Comparison of ENCODE assay signal across 10 cellular contexts in the genomic region with DNA sequence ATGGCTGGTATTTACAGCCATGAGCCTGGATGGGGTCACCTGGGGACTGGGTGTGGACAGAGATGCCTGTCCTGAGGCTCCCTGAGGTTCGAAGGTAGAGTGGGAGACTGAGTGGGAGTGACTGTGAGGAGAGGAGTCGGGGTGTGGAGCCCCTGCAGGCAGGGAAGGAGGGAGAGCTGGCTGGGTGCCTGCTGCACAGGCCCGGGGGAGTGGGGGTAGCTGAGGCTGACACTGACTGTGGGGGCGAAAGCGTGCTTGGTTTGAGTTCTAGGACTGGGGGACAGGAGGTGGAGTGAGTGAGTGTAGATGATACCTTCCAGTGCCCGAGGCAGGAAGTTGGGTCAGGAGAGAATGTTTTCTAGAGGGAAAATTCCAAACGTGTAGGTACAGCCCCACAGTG. TPM values are rescaled to one million over a fixed set of nuclear protein-coding genes. Genes with fewer than 3 reads are reported as not detected.
DNase-seq lines count a peak whose midpoint lies in the region; ATAC-seq and TF ChIP-seq lines count a peak whose summit lies in the region.
"Had no signal": no experiment of that assay in that cellular context is flagged by ENCODE, and none has a peak within 500 bp of the region (broad histone marks: within the 10 kb centered on the region; RNA-seq: fewer than 3 reads in every experiment).

No MANE protein-coding gene starts in this region.

- BruUV-seq in MCF 10A (replicated peaks; lab: Mats Ljungman, UMichigan) (no TSS peak), Calu3 (replicated peaks; lab: Mats Ljungman, UMichigan) (no TSS peak)

- peaks cover 12 to 61% (median 48%) of the 10 kb centered on the region in 10 experiments for H3K4me1 ChIP-seq in BLaER1 treated with 17β-estradiol and CSF1 and Interleukin-3, amounts not matched to agents 10 nM and 100 nM
- no peaks in the 10 kb centered on the region for H3K4me1 ChIP-seq in HEK293 (ENCODE audit: control insufficient read depth, insufficient read depth, low read length)
- H3K4me1 ChIP-seq in mesenchymal stem cell (ENCODE audit: control insufficient read depth, insufficient read depth, low read depth, low read length): peaks cover 47% of the 10 kb centered on the region

- no peak for ATAC-seq in GM21786 (IDR thresholded peaks at IDR 0.05; ENCODE audit: unreplicated experiment)

- H2BK5ac ChIP-seq in mesenchymal stem cell (ENCODE audit: low read depth, low read length, poor library complexity, severe bottlenecking): no peak overlapping the region

- no peaks in the 10 kb centered on the region for H3K27me3 Mint-ChIP-seq in MCF 10A (ENCODE audit: insufficient read depth, unreplicated experiment)
- no peaks in the 10 kb centered on the region for H3K27me3 Mint-ChIP-seq in Calu3 (ENCODE audit: unreplicated experiment)
- H3K27me3 Mint-ChIP-seq: CD4-positive, CD25-positive, alpha-beta regulatory T cell had no signal

- H3K9ac ChIP-seq in BLaER1 treated with 17β-estradiol and CSF1 and Interleukin-3, amounts not matched to agents 10 nM and 100 nM: peak overlapping the region in 10 of 11 experiments; percentile 5 to 62 (median 32); a peak in 15 of 22 replicates
- H3K9ac ChIP-seq in mesenchymal stem cell (ENCODE audit: low read length): peak overlapping the region; percentile 17

- no peak overlapping the region for H3K23ac ChIP-seq in mesenchymal stem cell (ENCODE audit: low read length in 2 of 2)

- peaks cover 20 to 80% (median 34%) of the 10 kb centered on the region in 11 experiments for H3K36me3 ChIP-seq in BLaER1 treated with 17β-estradiol and CSF1 and Interleukin-3, amounts not matched to agents 10 nM and 100 nM
- H3K36me3 ChIP-seq in HEK293 (ENCODE audit: control insufficient read depth in 2 of 2, insufficient read depth in 1 of 2, low read length in 2 of 2) (peaks cover 0 to 17% of the 10 kb centered on the region in 2 experiments; a peak in 2 of 3 replicates), mesenchymal stem cell (ENCODE audit: control insufficient read depth in 1 of 2, insufficient read depth in 2 of 2, low read depth in 1 of 2, low read length in 2 of 2) (peaks cover 17 to 56% of the 10 kb centered on the region in 2 experiments)

- H2BK12ac ChIP-seq in mesenchymal stem cell (ENCODE audit: low read length in 2 of 2): no peak overlapping the region

- TF ChIP-seq CTCF in HEK293 (tag by site-specific recombination; IDR thresholded peaks at IDR 0.05) (no peak), MCF 10A (IDR thresholded peaks at IDR 0.05; ENCODE audit: unreplicated experiment) (no peak), Calu3 (IDR thresholded peaks at IDR 0.05; ENCODE audit: unreplicated experiment) (no peak)

- H4K91ac ChIP-seq in mesenchymal stem cell (ENCODE audit: low read length): no peak overlapping the region

- H3K9me3 Mint-ChIP-seq in MCF 10A (ENCODE audit: unreplicated experiment): no peaks in the 10 kb centered on the region
- no peaks in the 10 kb centered on the region for H3K9me3 Mint-ChIP-seq in Calu3 (ENCODE audit: low read depth, unreplicated experiment)
- H3K9me3 Mint-ChIP-seq: CD4-positive, CD25-positive, alpha-beta regulatory T cell had no signal

- intact Hi-C loops in MCF 10A (cut with micrococcal nuclease): no loop called here
- intact Hi-C loops in Calu3 (cut with micrococcal nuclease; ENCODE audit: unreplicated experiment): loop anchor here (2.0 kb wide), 1 partner anchor 42 kb away; no protein-coding TSS in a partner anchor

- peaks cover 24% of the 10 kb centered on the region for H3K79me1 ChIP-seq in mesenchymal stem cell (replicated peaks; ENCODE audit: low read length, poor library complexity, severe bottlenecking)

- peak overlapping the region; percentile 4 for H3K4me3 Mint-ChIP-seq in MCF 10A (ENCODE audit: unreplicated experiment)
- no peak overlapping the region for H3K4me3 Mint-ChIP-seq in Calu3 (ENCODE audit: low read depth, unreplicated experiment)

- POLR2A ChIA-PET in HEK293 (lab: Yijun Ruan, JAX): interaction anchor here (0.9 to 1.0 kb wide), 2 partner anchors 40 to 47 kb away, joined by 3 read pairs; no protein-coding TSS in a partner anchor
- POLR2A ChIA-PET in MCF 10A (lab: Yijun Ruan, JAX): no interaction called here

- in situ Hi-C loops in G401 (cut with HindIII; ENCODE audit: low sequenced_read_pairs): no loop called here

- H4K20me1 ChIP-seq in BLaER1 treated with 17β-estradiol and CSF1 and Interleukin-3, amounts not matched to agents 10 nM and 100 nM: peaks cover 63 to 95% (median 90%) of the 10 kb centered on the region in 11 experiments

- H3K4ac ChIP-seq in mesenchymal stem cell (ENCODE audit: low read depth in 1 of 2, low read length in 2 of 2): no peak overlapping the region

- DNase-seq in MCF 10A (ENCODE audit: unreplicated experiment) (no peak), mesenchymal stem cell (no peak), OCI-M2 (lab: John Stamatoyannopoulos, UW; ENCODE audit: unreplicated experiment) (no peak), Calu3 (no peak), G401 (ENCODE audit: low spot score) (no peak)
- DNase-seq: SIG-M5 had no signal

- H2AK5ac ChIP-seq in mesenchymal stem cell (ENCODE audit: low read length, severe bottlenecking): no peak overlapping the region

- peak overlapping the region; percentile 21 to 49 (median 39); a peak in 18 of 22 replicates for H3K4me2 ChIP-seq in BLaER1 treated with 17β-estradiol and CSF1 and Interleukin-3, amounts not matched to agents 10 nM and 100 nM
- no peak overlapping the region for H3K4me2 ChIP-seq in mesenchymal stem cell (ENCODE audit: low read length, poor library complexity, severe bottlenecking)

- H3K18ac ChIP-seq in mesenchymal stem cell (ENCODE audit: low read depth in 1 of 2, low read length in 2 of 2): peak overlapping the region in 1 of 2 experiments; percentile 1

- CTCF ChIA-PET in HEK293 (lab: Yijun Ruan, JAX) (interaction anchor here (0.7 to 4.8 kb wide), 7 partner anchors 12 to 68 kb away, joined by 3 to 87 read pairs (median 4); partner anchors contain the start of gene MARCHF2), MCF 10A (lab: Yijun Ruan, JAX) (interaction anchor here (0.6 to 3.7 kb wide), 8 partner anchors 15 to 93 kb away, joined by 3 to 64 read pairs (median 4); partner anchors contain the start of gene ANGPTL4), Calu3 (lab: Charles Lee) (interaction anchor here (1.3 kb wide), 1 partner anchor 42 kb away, joined by 3 read pairs; no protein-coding TSS in a partner anchor)

- H3K27ac Mint-ChIP-seq in MCF 10A (ENCODE audit: low read depth, unreplicated experiment) (peak overlapping the region; percentile 81), Calu3 (ENCODE audit: unreplicated experiment) (no peak overlapping the region)

- no peaks in the 10 kb centered on the region for H3K27me3 ChIP-seq in BLaER1 treated with 17β-estradiol and CSF1 and Interleukin-3, amounts not matched to agents 10 nM and 100 nM
- no peaks in the 10 kb centered on the region for H3K27me3 ChIP-seq in mesenchymal stem cell (ENCODE audit: control insufficient read depth in 1 of 2, insufficient read depth in 1 of 2, low read length in 2 of 2)

- H3K27ac ChIP-seq in BLaER1 treated with 17β-estradiol and CSF1 and Interleukin-3, amounts not matched to agents 10 nM and 100 nM: peak overlapping the region in 6 of 11 experiments; percentile 7 to 61 (median 28); a peak in 10 of 22 replicates
- H3K27ac ChIP-seq in HEK293 (ENCODE audit: extremely low read depth, low read depth, low read length) (no peak overlapping the region), mesenchymal stem cell (ENCODE audit: low read length, poor library complexity, severe bottlenecking) (no peak overlapping the region)

- H3K14ac ChIP-seq in mesenchymal stem cell (ENCODE audit: low read length in 2 of 2): no peak overlapping the region

- H3K36me3 Mint-ChIP-seq in MCF 10A (ENCODE audit: insufficient read depth, unreplicated experiment) (peaks cover 26% of the 10 kb centered on the region), Calu3 (ENCODE audit: insufficient read depth, unreplicated experiment) (peaks cover 13% of the 10 kb centered on the region)

- no peak overlapping the region for H2BK15ac ChIP-seq in mesenchymal stem cell (ENCODE audit: low read depth, poor library complexity, severe bottlenecking)

- 74% methylated on average over 7 of the region's 7 CpGs for WGBS in mesenchymal stem cell

- no peak overlapping the region for H2AFZ ChIP-seq in mesenchymal stem cell (ENCODE audit: low read depth, low read length)

- H4K8ac ChIP-seq in mesenchymal stem cell (ENCODE audit: low read length): no peak overlapping the region

- no peaks in the 10 kb centered on the region for H3K9me3 ChIP-seq in BLaER1 treated with 17β-estradiol and CSF1 and Interleukin-3, amounts not matched to agents 10 nM and 100 nM (replicated peaks in 1 of 11)
- no peaks in the 10 kb centered on the region for H3K9me3 ChIP-seq in HEK293 (ENCODE audit: control insufficient read depth, insufficient read depth, low read depth, low read length)
- H3K9me3 ChIP-seq in mesenchymal stem cell (ENCODE audit: control insufficient read depth, low read length): no peaks in the 10 kb centered on the region

- no peak overlapping the region for H3K4me3 ChIP-seq in BLaER1 treated with 17β-estradiol and CSF1 and Interleukin-3, amounts not matched to agents 10 nM and 100 nM
- H3K4me3 ChIP-seq in HEK293 (ENCODE audit: low read depth, low read length): no peak overlapping the region
- no peak overlapping the region for H3K4me3 ChIP-seq in mesenchymal stem cell (ENCODE audit: insufficient read depth in 1 of 2, low read depth in 1 of 2, low read length in 2 of 2)

- H3K4me1 Mint-ChIP-seq in MCF 10A (ENCODE audit: insufficient read depth, unreplicated experiment): peaks cover 30% of the 10 kb centered on the region
- peaks cover 7% of the 10 kb centered on the region for H3K4me1 Mint-ChIP-seq in Calu3 (ENCODE audit: low read depth, unreplicated experiment)

- no peak overlapping the region for H2BK120ac ChIP-seq in mesenchymal stem cell (ENCODE audit: low read depth, low read length)

RNA-seq across cellular contexts. Expression of gene RAB11B, which starts 7.1 kb away (rescaled TPM):
- 67.2 and 73.3 TPM in 2 replicates for total RNA-seq in MCF 10A (2022)
- polyA plus RNA-seq in mesenchymal stem cell (2013, experiment 1 of 2): 90.1 TPM
- polyA plus RNA-seq in mesenchymal stem cell (2013, experiment 2 of 2): 92.4 TPM
- total RNA-seq in Calu3 (2022): 57.5 and 75.1 TPM in 2 replicates
- 30.4 and 39.1 TPM in 2 replicates for total RNA-seq in G401 (2014; rRNA removed; shearing (Covaris generic))

RNA-seq across cellular contexts. Expression of gene MARCHF2, which starts 15.8 kb away (rescaled TPM):
- total RNA-seq in MCF 10A (2022) (8.3 and 11.5 TPM in 2 replicates), Calu3 (2022) (10.1 and 12.8 TPM in 2 replicates)
- 42.1 TPM for polyA plus RNA-seq in mesenchymal stem cell (2013, experiment 1 of 2)
- polyA plus RNA-seq in mesenchymal stem cell (2013, experiment 2 of 2): 39.4 TPM
- total RNA-seq in G401 (2014; rRNA removed; shearing (Covaris generic)): 45.4 and 49.0 TPM in 2 replicates

RNA-seq across cellular contexts. Expression of gene ANGPTL4, which starts 33.3 kb away (rescaled TPM):
- total RNA-seq in MCF 10A (2022) (12.6 and 32.8 TPM in 2 replicates), Calu3 (2022) (0.97 and 1.6 TPM in 2 replicates)
- polyA plus RNA-seq in mesenchymal stem cell (2013, experiment 1 of 2): 48.8 TPM
- 48.5 TPM for polyA plus RNA-seq in mesenchymal stem cell (2013, experiment 2 of 2)
- total RNA-seq in G401 (2014; rRNA removed; shearing (Covaris generic)): 2.2 and 8.4 TPM in 2 replicates
- total RNA-seq: CD4-positive, CD25-positive, alpha-beta regulatory T cell had no signal
- polyA plus RNA-seq: CD4-positive, CD25-positive, alpha-beta regulatory T cell had no signal

RNA-seq across cellular contexts. Expression of gene HNRNPM, which starts 47.5 kb away (rescaled TPM):
- total RNA-seq in MCF 10A (2022) (149 and 161 TPM in 2 replicates), Calu3 (2022) (186 and 204 TPM in 2 replicates)
- polyA plus RNA-seq in mesenchymal stem cell (2013, experiment 1 of 2): 84.5 TPM
- polyA plus RNA-seq in mesenchymal stem cell (2013, experiment 2 of 2): 82.9 TPM
- 101 and 123 TPM in 2 replicates for total RNA-seq in G401 (2014; rRNA removed; shearing (Covaris generic))

RNA-seq across cellular contexts. Expression of gene KANK3, which starts 54.2 kb away (rescaled TPM):
- total RNA-seq in MCF 10A (2022) (0.79 and 1.2 TPM in 2 replicates), Calu3 (2022) (0.17 TPM in 1 of 2 replicates, not detected in the other)
- 0.14 TPM for polyA plus RNA-seq in mesenchymal stem cell (2013, experiment 1 of 2)
- polyA plus RNA-seq in mesenchymal stem cell (2013, experiment 2 of 2): 0.23 TPM
- total RNA-seq in G401 (2014; rRNA removed; shearing (Covaris generic)): 0.81 and 1.2 TPM in 2 replicates

Comparison
In these comparisons a context has a peak if more than half of its experiments do, and no peak if none do; other contexts are left out.
1. H3K27ac ChIP-seq: peak in BLaER1 treated with 17β-estradiol and CSF1 and Interleukin-3, amounts not matched to agents 10 nM and 100 nM (6 of 11); none in HEK293 (single experiment) and mesenchymal stem cell (single experiment).